Comparison of ENCODE assay signal across 8 cellular contexts in the genomic region with DNA sequence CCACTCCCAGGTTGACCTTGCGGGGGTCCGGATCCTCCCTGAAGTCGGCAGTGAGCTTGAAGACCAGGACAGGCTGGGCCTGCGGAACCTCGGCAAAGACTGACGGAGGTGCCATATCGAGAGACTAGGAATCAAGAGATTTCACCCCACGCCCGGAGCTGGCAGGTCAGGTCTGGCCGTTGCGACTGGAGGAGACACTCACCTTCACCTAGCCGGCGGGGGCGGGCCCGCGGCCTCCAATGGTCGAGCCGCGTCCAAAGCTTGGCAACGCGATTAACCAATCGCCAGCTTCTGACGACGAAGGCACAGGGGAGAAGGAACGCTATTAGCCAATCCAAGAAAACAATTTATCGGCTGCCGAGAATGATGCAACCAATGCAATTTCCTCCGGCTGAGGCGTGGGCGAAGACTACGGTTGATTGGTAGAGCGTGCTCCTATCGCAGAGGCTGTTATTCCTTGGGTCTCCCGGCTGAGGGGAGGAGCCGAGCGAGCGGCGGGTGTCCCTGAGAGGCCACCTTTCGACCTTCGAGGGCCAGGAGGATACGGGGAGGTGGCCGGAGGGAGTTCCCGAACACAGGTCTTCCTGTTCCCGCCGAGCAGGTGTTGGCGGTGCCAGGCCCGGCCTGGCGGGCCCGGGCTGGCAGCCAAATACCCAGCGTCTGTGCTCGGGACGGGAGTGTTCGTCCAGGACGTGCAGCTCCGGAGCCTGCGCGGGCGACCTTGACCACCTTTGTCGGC. TPM values are rescaled to one million over a fixed set of nuclear protein-coding genes. Genes with fewer than 3 reads are reported as not detected.
A peak's percentile ranks its signal among the peaks of the same experiment; 100 is the strongest.
DNase-seq lines count a peak whose midpoint lies in the region; ATAC-seq and TF ChIP-seq lines count a peak whose summit lies in the region.

Gene GOT1, minus strand, starts transcription at position 174 of the 739 bp plus-strand sequence. Its CDS starts 59 bp downstream, at position 115.

- H3K27ac Mint-ChIP-seq in activated CD4-positive, alpha-beta T cell treated with anti-CD3 and anti-CD28 coated beads, Interleukin-2, amount 10 ng/mL, durations not matched to agents 7 days and 5 days = peak within 1 kb of the TSS; percentile 97

- peak; percentile 95 for ATAC-seq in GM19328 (IDR thresholded peaks at IDR 0.05; ENCODE audit: unreplicated experiment)
- ATAC-seq in HG03520 (IDR thresholded peaks at IDR 0.05; ENCODE audit: unreplicated experiment) = peak; percentile 94

- peaks cover 37% of the 10 kb centered on the region for H3K4me1 Mint-ChIP-seq in activated CD4-positive, alpha-beta T cell treated with anti-CD3 and anti-CD28 coated beads, Interleukin-2, amount 10 ng/mL, durations not matched to agents 7 days and 5 days

- H3K27me3 Mint-ChIP-seq in activated CD4-positive, alpha-beta T cell treated with anti-CD3 and anti-CD28 coated beads, Interleukin-2, amount 10 ng/mL, durations not matched to agents 7 days and 5 days = no peaks in the 10 kb centered on the region

- no peaks in the 10 kb centered on the region for H3K9me3 Mint-ChIP-seq in activated CD4-positive, alpha-beta T cell treated with anti-CD3 and anti-CD28 coated beads, Interleukin-2, amount 10 ng/mL, durations not matched to agents 7 days and 5 days

- H3K36me3 ChIP-seq in BLaER1 = peaks cover 18% of the 10 kb centered on the region

- CTCF ChIA-PET in activated CD4-positive, alpha-beta T cell treated with anti-CD3 and anti-CD28 coated beads, Interleukin-2, amount 10 ng/mL, durations not matched to agents 7 days and 5 days (lab: Charles Lee) = interaction anchor here (1.1 to 1.2 kb wide), 2 partner anchors 185 to 615 kb away, joined by 3 read pairs; no protein-coding TSS in a partner anchor

- peak within 1 kb of the TSS; percentile 90 for H3K9ac ChIP-seq in BLaER1

- peak within 1 kb of the TSS; percentile 100 for H3K4me3 Mint-ChIP-seq in activated CD4-positive, alpha-beta T cell treated with anti-CD3 and anti-CD28 coated beads, Interleukin-2, amount 10 ng/mL, durations not matched to agents 7 days and 5 days

- H3K36me3 Mint-ChIP-seq in activated CD4-positive, alpha-beta T cell treated with anti-CD3 and anti-CD28 coated beads, Interleukin-2, amount 10 ng/mL, durations not matched to agents 7 days and 5 days (ENCODE audit: low read depth) = peaks cover 4% of the 10 kb centered on the region

- peak within 1 kb of the TSS; percentile 92 for H3K4me2 ChIP-seq in BLaER1

- H3K27ac ChIP-seq in BLaER1 = peak within 1 kb of the TSS; percentile 88
- peak within 1 kb of the TSS; percentile 87 to 91 for H3K27ac ChIP-seq in coronary artery
- peak within 1 kb of the TSS; percentile 80 for H3K27ac ChIP-seq in layer of hippocampus (ENCODE audit: low read depth, low read length)

- peaks cover 35% of the 10 kb centered on the region for H3K4me1 ChIP-seq in BLaER1

- TF ChIP-seq CTCF in coronary artery (IDR thresholded peaks at IDR 0.05) = no peak

- peak; percentile 97 for DNase-seq in NCI-H69 (lab: John Stamatoyannopoulos, UW)
- DNase-seq in activated CD4-positive, alpha-beta T cell treated with anti-CD3 and anti-CD28 coated beads, Interleukin-2, amount 10 ng/mL, durations not matched to agents 7 days and 5 days = peak; percentile 96
- peak; percentile 97 for DNase-seq in coronary artery (ENCODE audit: low spot score)
- DNase-seq in stimulated activated CD4-positive, alpha-beta T cell treated with anti-CD3 and anti-CD28 coated beads, Interleukin-1b, Interleukin-23, amount 100 ng/mL, for 4 hours (ENCODE audit: low read depth in 2 of 2) = peak; percentile 87 to 91

- H3K4me3 ChIP-seq in BLaER1 = peak within 1 kb of the TSS; percentile 88
- H3K4me3 ChIP-seq in coronary artery = peak within 1 kb of the TSS; percentile 89

- H3K9me3 ChIP-seq in BLaER1 = no peaks in the 10 kb centered on the region

- H3K27me3 ChIP-seq in BLaER1 = no peaks in the 10 kb centered on the region
- no peaks in the 10 kb centered on the region for H3K27me3 ChIP-seq in layer of hippocampus (ENCODE audit: control insufficient read depth, insufficient read depth, low read length)

- peaks cover 13% of the 10 kb centered on the region; the same call in 1 of the 2 replicates for H4K20me1 ChIP-seq in BLaER1

- POLR2A ChIA-PET in activated CD4-positive, alpha-beta T cell treated with anti-CD3 and anti-CD28 coated beads, Interleukin-2, amount 10 ng/mL, durations not matched to agents 7 days and 5 days (lab: Charles Lee) = interaction anchor here (0.6 kb wide), 2 partner anchors 272 to 335 kb away, joined by 3 to 5 read pairs; no protein-coding TSS in a partner anchor

RNA-seq across cellular contexts. Expression of gene GOT1, which starts in this region (rescaled TPM):
- total RNA-seq in activated CD4-positive, alpha-beta T cell treated with anti-CD3 and anti-CD28 coated beads, Interleukin-2, amount 10 ng/mL, durations not matched to agents 7 days and 5 days = 10 to 100 TPM; 26.1 to 33.2 TPM

Comparison
In these comparisons a context has a peak if more than half of its experiments do, and no peak if none do; other contexts are left out.
1. Peak in every context shown above with its lines: DNase-seq, ATAC-seq, H3K4me3 ChIP-seq and H3K27ac ChIP-seq.